ENCODE assay signal across 22 cellular contexts in the genomic region with DNA sequence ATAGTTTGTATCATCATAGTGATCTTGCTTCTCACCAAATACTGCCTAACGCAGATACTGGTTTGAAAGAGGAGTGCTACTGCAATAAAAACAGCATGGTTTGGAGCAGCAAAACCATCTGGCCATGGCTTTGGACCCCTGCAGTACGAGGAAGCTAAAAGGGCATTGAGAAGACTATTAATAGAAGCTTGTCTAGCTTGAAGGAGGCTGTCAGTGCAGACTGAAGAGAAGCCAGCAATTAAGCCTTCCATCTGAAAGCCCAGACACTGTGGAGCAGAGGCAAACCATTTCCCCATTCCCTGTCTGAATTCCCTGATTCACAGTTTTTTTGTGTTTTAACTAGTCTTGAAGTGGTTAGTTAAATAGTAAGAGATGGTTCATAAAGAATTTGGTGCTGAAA.
A peak's percentile ranks its signal among the peaks of the same experiment; 100 is the strongest.
DNase-seq lines count a peak whose midpoint lies in the region; ATAC-seq and TF ChIP-seq lines count a peak whose summit lies in the region.
"Had no signal": no experiment of that assay in that cellular context is flagged by ENCODE, and none has a peak within 500 bp of the region (broad histone marks: within the 10 kb centered on the region; RNA-seq: fewer than 3 reads in every experiment).

No MANE protein-coding gene starts in this region.

- no peak overlapping the region for H4K5ac ChIP-seq in mesendoderm (ENCODE audit: low read length)

- ATAC-seq in left lobe of liver (no peak), GM18870 (IDR thresholded peaks at IDR 0.05; ENCODE audit: unreplicated experiment) (no peak)
- ATAC-seq: PC-3 had no signal

- no peaks in the 10 kb centered on the region for H3K79me1 ChIP-seq in mesendoderm (ENCODE audit: low read length)

- H3K9me3 ChIP-seq in WERI-Rb-1 (ENCODE audit: severe bottlenecking): no peaks in the 10 kb centered on the region
- H3K9me3 ChIP-seq: BE2C, HAP-1, MG63, SK-N-SH had no signal

- no peak overlapping the region for H2BK5ac ChIP-seq in mesendoderm (ENCODE audit: low read length)

- no peaks in the 10 kb centered on the region for H3K4me1 ChIP-seq in mesendoderm (ENCODE audit: control insufficient read depth, low read depth, low read length)
- H3K4me1 ChIP-seq: BE2C, HAP-1 had no signal

- peak overlapping the region; percentile 38; the same call in 1 of the 2 replicates for H3K27ac ChIP-seq in WERI-Rb-1
- H3K27ac ChIP-seq in mesendoderm (ENCODE audit: low read depth, low read length): no peak overlapping the region
- H3K27ac ChIP-seq: 22Rv1 had no signal

- H3K4me2 ChIP-seq in mesendoderm (ENCODE audit: low read length): no peak overlapping the region
- H3K4me2 ChIP-seq: GM23338, SK-N-SH had no signal

- no peak overlapping the region for H4K8ac ChIP-seq in mesendoderm (ENCODE audit: low read depth, low read length)

- H3K27me3 ChIP-seq in WERI-Rb-1 (ENCODE audit: insufficient read depth, low read depth, severe bottlenecking) (no peaks in the 10 kb centered on the region), mesendoderm (ENCODE audit: insufficient read depth, low read length, poor library complexity) (no peaks in the 10 kb centered on the region)
- H3K27me3 ChIP-seq: BE2C had no signal

- H2BK120ac ChIP-seq in mesendoderm (ENCODE audit: low read depth, low read length): no peak overlapping the region

- no peak overlapping the region for H2BK15ac ChIP-seq in mesendoderm (replicated peaks; ENCODE audit: low read depth)

- DNase-seq in DMS 273 (lab: John Stamatoyannopoulos, UW; ENCODE audit: unreplicated experiment) (peak; percentile 19), DMS 273 treated with DMSO at 0.1 percent for 48 hours (lab: John Stamatoyannopoulos, UW) (no peak), G401 (ENCODE audit: low spot score) (peak; percentile 22), WERI-Rb-1 (peak; percentile 35), mesendoderm (no peak), left lobe of liver (ENCODE audit: low spot score) (no peak)
- DNase-seq: ACHN; BE2C; CD8-positive, alpha-beta memory T cell; HFFc6; IMR-90; KG1; MG63; NCI-H187 treated with DMSO at 0.1 percent for 48 hours; NCI-H526 treated with DMSO at 0.1 percent for 48 hours; NK-92 treated with Interleukin-12 subunit alpha and Interleukin-12 subunit beta, amount 100 ng/mL, for 24 hours; PC-3; SK-N-SH had no signal

- no peak overlapping the region for H3K56ac ChIP-seq in mesendoderm (ENCODE audit: low read length)

- H3K4ac ChIP-seq in mesendoderm (ENCODE audit: low read depth, low read length): no peak overlapping the region

- H3K9ac ChIP-seq in mesendoderm (ENCODE audit: low read length): no peak overlapping the region
- H3K9ac ChIP-seq: SK-N-SH had no signal

- H3K36me3 ChIP-seq in WERI-Rb-1 (no peaks in the 10 kb centered on the region), mesendoderm (ENCODE audit: control insufficient read depth, insufficient read depth, low read length) (no peaks in the 10 kb centered on the region)
- H3K36me3 ChIP-seq: BE2C, HAP-1, MG63 had no signal

- WGBS in mesendoderm (ENCODE audit: extremely low coverage, insufficient coverage, low lambda C conversion rate): no CpG with 5 or more reads among the region's 2 CpGs

- in situ Hi-C loops in G401 (cut with HindIII; ENCODE audit: low sequenced_read_pairs): no loop called here

- H2AK5ac ChIP-seq in mesendoderm (ENCODE audit: low read length): no peak overlapping the region

- H3K18ac ChIP-seq in mesendoderm (ENCODE audit: low read length): peak overlapping the region; percentile 80

- H3K79me2 ChIP-seq in mesendoderm (ENCODE audit: control insufficient read depth, insufficient read depth, low read length): no peaks in the 10 kb centered on the region

- no peak overlapping the region for H3K23ac ChIP-seq in mesendoderm (ENCODE audit: low read length)

- H3K4me3 ChIP-seq in WERI-Rb-1 (ENCODE audit: low read depth, low read length) (no peak overlapping the region), mesendoderm (ENCODE audit: low read length) (no peak overlapping the region)
- H3K4me3 ChIP-seq: GM23338, HAP-1, MG63 had no signal

- no peak for TF ChIP-seq CTCF in WERI-Rb-1 (IDR thresholded peaks at IDR 0.05; ENCODE audit: low read depth, low read length)

Comparison
In these comparisons a context has a peak if more than half of its experiments do, and no peak if none do; other contexts are left out.
1. DNase-seq: peak in DMS 273 (single experiment), G401 (single experiment) and WERI-Rb-1 (single experiment); none in DMS 273 treated with DMSO at 0.1 percent for 48 hours (single experiment), mesendoderm (single experiment) and left lobe of liver (single experiment).